20 cellular contexts compared by ENCODE assay signal in the genomic region with DNA sequence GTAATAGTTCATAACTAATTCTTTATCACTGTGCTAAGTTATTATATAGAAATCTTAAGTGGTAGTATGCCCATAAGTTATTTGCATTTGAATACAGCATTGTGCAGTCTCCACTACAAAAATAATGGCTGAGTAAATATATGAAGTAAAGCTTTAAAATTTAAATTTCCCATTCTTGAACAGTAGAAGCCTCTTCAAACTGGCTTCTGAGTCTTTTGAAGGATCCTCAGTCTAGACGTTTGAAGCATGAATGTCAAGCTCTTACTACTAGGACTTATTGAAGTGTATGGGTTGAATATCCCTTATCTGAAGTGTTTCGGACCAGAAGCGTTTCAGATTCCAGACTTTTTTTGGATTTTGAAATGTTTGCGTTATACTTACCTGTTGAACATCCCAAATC.
"Had no signal": no experiment of that assay in that cellular context is flagged by ENCODE, and none has a peak within 500 bp of the region (broad histone marks: within the 10 kb centered on the region; RNA-seq: fewer than 3 reads in every experiment).

No MANE protein-coding gene starts in this region.

- H3K27me3 ChIP-seq: Peyer's patch, SJCRH30 had no signal

- H3K9me3 ChIP-seq: Peyer's patch, SJCRH30 had no signal

- H3K4me2 ChIP-seq: PC-9 had no signal

- DNase-seq: IMR-90, Karpas-422, KG1, MM.1S, NCI-H1092 treated with DMSO at 0.1 percent for 48 hours, NCI-H1436, NCI-H187 treated with DMSO at 0.1 percent for 48 hours, NCI-H2029 treated with DMSO at 0.1 percent for 48 hours, NCI-H2171, NCI-H226, NCI-H446, NCI-H510A, NCI-H524 treated with DMSO at 0.1 percent for 48 hours, NCI-H69, NCI-H774, OCI-M1, PC-9, Peyer's patch, SHP77 treated with DMSO at 0.1 percent for 48 hours, SJCRH30 had no signal

- H3K4me1 ChIP-seq: Peyer's patch, SJCRH30 had no signal

- H3K27ac ChIP-seq: PC-9, Peyer's patch, SJCRH30 had no signal

- H2AFZ ChIP-seq: PC-9 had no signal

- H3K4me3 ChIP-seq: PC-9, Peyer's patch, SJCRH30 had no signal
